ENCODE assay signal across 8 cellular contexts in genomic region chr14:67673451-67673850, GRCh38. TPM values are rescaled to one million over a fixed set of nuclear protein-coding genes. Genes with fewer than 3 reads are reported as not detected.
DNase-seq lines count a peak whose midpoint lies in the region; ATAC-seq, FAIRE-seq and TF ChIP-seq lines count a peak whose summit lies in the region.

No MANE protein-coding gene starts in this region.

- H3K4me3 ChIP-seq in keratinocyte (ENCODE audit: control insufficient read depth in 2 of 3, extremely low read depth in 1 of 3, insufficient read depth in 2 of 3, low read depth in 1 of 3, low read length in 3 of 3) (peak overlapping the region; percentile 63 to 92 (median 89)), subcutaneous abdominal adipose tissue (ENCODE audit: low read depth in 1 of 5, low read length in 5 of 5) (peak overlapping the region; percentile 76 to 97 (median 85))

- dilution Hi-C loops in keratinocyte (cut with MboI; ENCODE audit: extremely low pct_ligation_motif_present, low sequenced_read_pairs): no loop called here

- intact Hi-C loops in activated CD4-positive, alpha-beta T cell treated with anti-CD3 and anti-CD28 coated beads for 36 hours (cut with DNase I, micrococcal nuclease): loop anchor here (5.0 to 10.0 kb wide), 3 partner anchors 309 to 1724 kb away; partner anchors contain the start of genes EIF2S1 (in 1 of the 2), ERH (in 1 of the 2), GPHN (in 1 of the 2) and SLC39A9 (in 1 of the 2)

- H3K27me3 Mint-ChIP-seq in activated CD4-positive, alpha-beta T cell treated with anti-CD3 and anti-CD28 coated beads for 36 hours: no peaks in the 10 kb centered on the region
- no peaks in the 10 kb centered on the region for H3K27me3 Mint-ChIP-seq in activated naive CD8-positive, alpha-beta T cell treated with anti-CD3 and anti-CD28 coated beads for 36 hours

- H3K27ac Mint-ChIP-seq in activated CD4-positive, alpha-beta T cell treated with anti-CD3 and anti-CD28 coated beads for 36 hours: peak overlapping the region; percentile 40
- no peak overlapping the region for H3K27ac Mint-ChIP-seq in activated naive CD8-positive, alpha-beta T cell treated with anti-CD3 and anti-CD28 coated beads for 36 hours

- peaks cover 43% of the 10 kb centered on the region for H3K4me1 Mint-ChIP-seq in activated CD4-positive, alpha-beta T cell treated with anti-CD3 and anti-CD28 coated beads for 36 hours
- H3K4me1 Mint-ChIP-seq in activated naive CD8-positive, alpha-beta T cell treated with anti-CD3 and anti-CD28 coated beads for 36 hours: peaks cover 35% of the 10 kb centered on the region

- CTCF ChIA-PET in activated CD4-positive, alpha-beta T cell treated with anti-CD3 and anti-CD28 coated beads for 36 hours (lab: Charles Lee): interaction anchor here (0.8 to 3.3 kb wide), 9 partner anchors 12 to 306 kb away, joined by 3 to 20 read pairs (median 5); partner anchors contain the start of gene PIGH

- H2AFZ ChIP-seq in keratinocyte (ENCODE audit: control insufficient read depth, low read length): no peak overlapping the region

- H3K27ac ChIP-seq in keratinocyte (ENCODE audit: control insufficient read depth, insufficient read depth, low read length): peak overlapping the region; percentile 89
- H3K27ac ChIP-seq in subcutaneous abdominal adipose tissue (ENCODE audit: low read depth, low read length): peak overlapping the region; percentile 91

- H3K9me3 ChIP-seq in keratinocyte (ENCODE audit: control insufficient read depth, low read depth, low read length) (no peaks in the 10 kb centered on the region), subcutaneous abdominal adipose tissue (ENCODE audit: control insufficient read depth in 5 of 5, low read length in 5 of 5) (no peaks in the 10 kb centered on the region)

- no peak for TF ChIP-seq CTCF in keratinocyte (optimal IDR thresholded peaks at IDR 0.05 in 1 of 3, IDR thresholded peaks at IDR 0.05 in 1 of 3, conservative IDR thresholded peaks at IDR 0.05 in 1 of 3; ENCODE audit: extremely low read depth in 1 of 3, insufficient read depth in 2 of 3, low read length in 3 of 3)

- no peaks in the 10 kb centered on the region for H4K20me1 ChIP-seq in keratinocyte (ENCODE audit: control insufficient read depth, extremely low read depth, insufficient read depth, low read length)

- H3K9me3 Mint-ChIP-seq in activated CD4-positive, alpha-beta T cell treated with anti-CD3 and anti-CD28 coated beads for 36 hours (ENCODE audit: low read depth): no peaks in the 10 kb centered on the region
- H3K9me3 Mint-ChIP-seq in activated naive CD8-positive, alpha-beta T cell treated with anti-CD3 and anti-CD28 coated beads for 36 hours: no peaks in the 10 kb centered on the region

- H3K27me3 ChIP-seq in keratinocyte (ENCODE audit: control insufficient read depth, extremely low read depth, insufficient read depth, low read length): no peaks in the 10 kb centered on the region
- no peaks in the 10 kb centered on the region for H3K27me3 ChIP-seq in subcutaneous abdominal adipose tissue (ENCODE audit: control insufficient read depth in 5 of 5, insufficient read depth in 4 of 5, low read length in 5 of 5)

- H3K9ac ChIP-seq in keratinocyte (ENCODE audit: control insufficient read depth, extremely low read depth, insufficient read depth, low read length) (peak overlapping the region; percentile 92), subcutaneous abdominal adipose tissue (ENCODE audit: low read length in 5 of 5) (peak overlapping the region; percentile 91 to 99 (median 98))

- DNase-seq in activated CD4-positive, alpha-beta T cell treated with anti-CD3 and anti-CD28 coated beads for 36 hours: no peak
- DNase-seq in activated CD4-positive, alpha-beta T cell treated with anti-CD3 and anti-CD28 coated beads for 4 hours: no peak
- DNase-seq in activated naive CD8-positive, alpha-beta T cell treated with anti-CD3 and anti-CD28 coated beads for 36 hours: no peak
- DNase-seq in keratinocyte (ENCODE audit: low read depth, low spot score) (no peak), DMS53 treated with DMSO at 0.1 percent for 48 hours (lab: John Stamatoyannopoulos, UW; ENCODE audit: unreplicated experiment) (no peak), NCI-H82 (lab: John Stamatoyannopoulos, UW) (no peak)

- peaks cover 54% of the 10 kb centered on the region for H3K79me2 ChIP-seq in keratinocyte (ENCODE audit: control insufficient read depth, insufficient read depth, low read length)

- H3K4me1 ChIP-seq in keratinocyte (ENCODE audit: control insufficient read depth, extremely low read depth, insufficient read depth, low read length) (peaks cover 12% of the 10 kb centered on the region), subcutaneous abdominal adipose tissue (ENCODE audit: control insufficient read depth in 5 of 5, insufficient read depth in 5 of 5, low read length in 5 of 5) (peaks cover 0 to 32% (median 28%) of the 10 kb centered on the region in 5 donors)

- H3K4me2 ChIP-seq in keratinocyte (ENCODE audit: control insufficient read depth, extremely low read depth, insufficient read depth, low read depth, low read length): peak overlapping the region; percentile 96

- H3K9me1 ChIP-seq in keratinocyte (ENCODE audit: control insufficient read depth, extremely low read depth, insufficient read depth, low read length): no peaks in the 10 kb centered on the region

- H3K36me3 ChIP-seq in keratinocyte (ENCODE audit: control insufficient read depth in 2 of 2, extremely low read depth in 1 of 2, insufficient read depth in 2 of 2, low read length in 2 of 2): peaks cover 9% of the 10 kb centered on the region in 2 experiments
- peaks cover 0 to 12% (median 10%) of the 10 kb centered on the region in 5 donors for H3K36me3 ChIP-seq in subcutaneous abdominal adipose tissue (ENCODE audit: control insufficient read depth in 5 of 5, insufficient read depth in 5 of 5, low read length in 5 of 5)

- no peak for FAIRE-seq in keratinocyte (lab: Jason Lieb, UNC)

- POLR2A ChIA-PET in activated CD4-positive, alpha-beta T cell treated with anti-CD3 and anti-CD28 coated beads for 36 hours (lab: Charles Lee): interaction anchor here (0.6 kb wide), 1 partner anchor 54 kb away, joined by 7 read pairs; no protein-coding TSS in a partner anchor

- peak overlapping the region; percentile 81 for H3K4me3 Mint-ChIP-seq in activated CD4-positive, alpha-beta T cell treated with anti-CD3 and anti-CD28 coated beads for 36 hours
- peak overlapping the region; percentile 81 for H3K4me3 Mint-ChIP-seq in activated naive CD8-positive, alpha-beta T cell treated with anti-CD3 and anti-CD28 coated beads for 36 hours

- ATAC-seq in activated CD4-positive, alpha-beta T cell treated with anti-CD3 and anti-CD28 coated beads for 36 hours: no peak
- ATAC-seq in HG03521 (IDR thresholded peaks at IDR 0.05; ENCODE audit: unreplicated experiment): no peak

- H3K36me3 Mint-ChIP-seq in activated CD4-positive, alpha-beta T cell treated with anti-CD3 and anti-CD28 coated beads for 36 hours (ENCODE audit: low read depth): peaks cover 20% of the 10 kb centered on the region
- peaks cover 19% of the 10 kb centered on the region for H3K36me3 Mint-ChIP-seq in activated naive CD8-positive, alpha-beta T cell treated with anti-CD3 and anti-CD28 coated beads for 36 hours

RNA-seq across cellular contexts. Expression of gene VTI1B, which starts 1.0 kb away (rescaled TPM):
- 10 to 100 TPM; 42.0 to 58.3 TPM for total RNA-seq in activated CD4-positive, alpha-beta T cell treated with anti-CD3 and anti-CD28 coated beads for 36 hours
- 10 to 100 TPM; 70.7 to 72.5 TPM for total RNA-seq in activated naive CD8-positive, alpha-beta T cell treated with anti-CD3 and anti-CD28 coated beads for 36 hours
- polyA plus RNA-seq in keratinocyte: 54.4 to 94.4 TPM (median 62.1 TPM) in 3 replicates
- polyA plus RNA-seq in keratinocyte (2011; ENCODE audit: low read depth): 76.2 TPM
- polyA plus RNA-seq in keratinocyte (2011; cell fraction: cytosol; rRNA removed): 63.2 and 81.0 TPM in 2 replicates
- 14.9 and 19.9 TPM in 2 replicates for polyA plus RNA-seq in keratinocyte (2011; cell fraction: nucleus; rRNA removed)
- 63.8 and 80.2 TPM in 2 replicates for polyA plus RNA-seq in keratinocyte (2012; ENCODE audit: low replicate concordance)
- polyA minus RNA-seq in keratinocyte: 16.7 to 36.1 TPM (median 18.6 TPM) in 3 replicates
- 18.8 TPM for polyA minus RNA-seq in keratinocyte (2011; cell fraction: cytosol; rRNA and poly(A)+ RNA removed)
- polyA minus RNA-seq in keratinocyte (2011; cell fraction: nucleus; rRNA and poly(A)+ RNA removed): 6.2 and 7.1 TPM in 2 replicates

RNA-seq across cellular contexts. Expression of gene RDH11, which starts 22.1 kb away (rescaled TPM):
- total RNA-seq in activated CD4-positive, alpha-beta T cell treated with anti-CD3 and anti-CD28 coated beads for 36 hours: 10 to 100 TPM; 72.0 to 75.6 TPM
- total RNA-seq in activated naive CD8-positive, alpha-beta T cell treated with anti-CD3 and anti-CD28 coated beads for 36 hours: 10 to 100 TPM; 72.5 to 74.0 TPM
- 189 to 202 TPM (median 197 TPM) in 3 replicates for polyA plus RNA-seq in keratinocyte
- 26.0 TPM for polyA plus RNA-seq in keratinocyte (2011; ENCODE audit: low read depth)
- polyA plus RNA-seq in keratinocyte (2011; cell fraction: cytosol; rRNA removed): 62.5 and 115 TPM in 2 replicates
- 338 and 380 TPM in 2 replicates for polyA plus RNA-seq in keratinocyte (2011; cell fraction: nucleus; rRNA removed)
- 64.7 and 110 TPM in 2 replicates for polyA plus RNA-seq in keratinocyte (2012; ENCODE audit: low replicate concordance)
- polyA minus RNA-seq in keratinocyte: 163 to 187 TPM (median 163 TPM) in 3 replicates
- polyA minus RNA-seq in keratinocyte (2011; cell fraction: cytosol; rRNA and poly(A)+ RNA removed): 107 TPM
- 149 and 226 TPM in 2 replicates for polyA minus RNA-seq in keratinocyte (2011; cell fraction: nucleus; rRNA and poly(A)+ RNA removed)

RNA-seq across cellular contexts. Expression of gene RDH12, which starts 28.2 kb away (rescaled TPM):
- total RNA-seq in activated CD4-positive, alpha-beta T cell treated with anti-CD3 and anti-CD28 coated beads for 36 hours: not detected
- total RNA-seq in activated naive CD8-positive, alpha-beta T cell treated with anti-CD3 and anti-CD28 coated beads for 36 hours: not detected
- polyA plus RNA-seq in keratinocyte: 0.26 to 2.0 TPM (median 0.98 TPM) in 3 replicates
- 38.8 TPM for polyA plus RNA-seq in keratinocyte (2011; ENCODE audit: low read depth)
- polyA plus RNA-seq in keratinocyte (2011; cell fraction: cytosol; rRNA removed): 0.42 and 0.64 TPM in 2 replicates
- polyA plus RNA-seq in keratinocyte (2011; cell fraction: nucleus; rRNA removed): 1.9 and 2.6 TPM in 2 replicates
- polyA plus RNA-seq in keratinocyte (2012; ENCODE audit: low replicate concordance): 0.53 and 75.4 TPM in 2 replicates
- 0.49 to 2.5 TPM (median 0.90 TPM) in 3 replicates for polyA minus RNA-seq in keratinocyte
- 0.96 TPM for polyA minus RNA-seq in keratinocyte (2011; cell fraction: cytosol; rRNA and poly(A)+ RNA removed)
- polyA minus RNA-seq in keratinocyte (2011; cell fraction: nucleus; rRNA and poly(A)+ RNA removed): 2.2 and 2.7 TPM in 2 replicates

RNA-seq across cellular contexts. Expression of gene ARG2, which starts 53.7 kb away (rescaled TPM):
- 10 to 100 TPM; 11.9 TPM for total RNA-seq in activated CD4-positive, alpha-beta T cell treated with anti-CD3 and anti-CD28 coated beads for 36 hours
- 10 to 100 TPM in 1 of 2 experiments, 1 to 10 TPM in 1; 8.7 to 10.2 TPM for total RNA-seq in activated naive CD8-positive, alpha-beta T cell treated with anti-CD3 and anti-CD28 coated beads for 36 hours
- 3.5 to 9.4 TPM (median 8.2 TPM) in 3 replicates for polyA plus RNA-seq in keratinocyte
- 20.9 TPM for polyA plus RNA-seq in keratinocyte (2011; ENCODE audit: low read depth)
- 3.6 and 5.4 TPM in 2 replicates for polyA plus RNA-seq in keratinocyte (2011; cell fraction: cytosol; rRNA removed)
- 2.3 and 2.6 TPM in 2 replicates for polyA plus RNA-seq in keratinocyte (2011; cell fraction: nucleus; rRNA removed)
- 5.6 and 17.6 TPM in 2 replicates for polyA plus RNA-seq in keratinocyte (2012; ENCODE audit: low replicate concordance)
- polyA minus RNA-seq in keratinocyte: 2.1 to 21.5 TPM (median 11.0 TPM) in 3 replicates
- 2.5 TPM for polyA minus RNA-seq in keratinocyte (2011; cell fraction: cytosol; rRNA and poly(A)+ RNA removed)
- polyA minus RNA-seq in keratinocyte (2011; cell fraction: nucleus; rRNA and poly(A)+ RNA removed): 1.9 and 2.8 TPM in 2 replicates
